ENCODE assay signal across 1 cellular context in the genomic region with DNA sequence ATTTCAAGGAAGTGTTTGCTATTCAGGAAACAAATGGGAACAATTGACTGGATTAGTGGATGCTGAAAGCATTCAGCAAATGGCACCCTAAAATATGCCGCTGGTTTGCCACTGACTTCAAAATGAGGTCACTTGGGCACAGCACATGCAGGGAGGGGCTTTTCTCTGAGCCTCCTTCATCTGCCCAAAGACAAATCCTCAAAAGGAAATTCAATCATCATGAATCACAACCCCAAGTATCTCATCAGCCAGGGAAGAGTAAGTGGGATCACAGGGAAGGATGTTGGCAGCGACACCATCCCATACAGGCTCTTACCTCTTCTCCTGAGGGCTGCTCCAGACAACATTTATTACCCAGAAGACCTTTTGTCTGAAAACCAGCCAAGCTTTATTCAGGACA.
TF ChIP-seq lines count a peak whose summit lies in the region.

No MANE protein-coding gene starts in this region.

TF ChIP-seq in IMR-90, 13 proteins besides CTCF, POLR2A, EP300 and RAD21 (continued from another document):
- TF ChIP-seq, protein P1, sequence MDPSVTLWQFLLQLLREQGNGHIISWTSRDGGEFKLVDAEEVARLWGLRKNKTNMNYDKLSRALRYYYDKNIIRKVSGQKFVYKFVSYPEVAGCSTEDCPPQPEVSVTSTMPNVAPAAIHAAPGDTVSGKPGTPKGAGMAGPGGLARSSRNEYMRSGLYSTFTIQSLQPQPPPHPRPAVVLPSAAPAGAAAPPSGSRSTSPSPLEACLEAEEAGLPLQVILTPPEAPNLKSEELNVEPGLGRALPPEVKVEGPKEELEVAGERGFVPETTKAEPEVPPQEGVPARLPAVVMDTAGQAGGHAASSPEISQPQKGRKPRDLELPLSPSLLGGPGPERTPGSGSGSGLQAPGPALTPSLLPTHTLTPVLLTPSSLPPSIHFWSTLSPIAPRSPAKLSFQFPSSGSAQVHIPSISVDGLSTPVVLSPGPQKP (IDR thresholded peaks at IDR 0.05; ENCODE audit: borderline replicate concordance, low read depth, low read length): no peak
- no peak for TF ChIP-seq NFE2L2 (IDR thresholded peaks at IDR 0.05; ENCODE audit: low read depth, low read length)
- TF ChIP-seq RFX5 (IDR thresholded peaks at IDR 0.05; ENCODE audit: low read depth, low read length): no peak
- no peak for TF ChIP-seq RCOR1 (IDR thresholded peaks at IDR 0.05; ENCODE audit: insufficient replicate concordance, low read length)
- TF ChIP-seq CEBPB (IDR thresholded peaks at IDR 0.05; ENCODE audit: low read depth, low read length): no peak
- no peak for TF ChIP-seq USF2 (IDR thresholded peaks at IDR 0.05; ENCODE audit: low read depth, low read length)
- no peak for TF ChIP-seq FOS (IDR thresholded peaks at IDR 0.05; ENCODE audit: low read depth, low read length)
- no peak for TF ChIP-seq CHD1 (IDR thresholded peaks at IDR 0.05; ENCODE audit: low read depth, low read length)
